29 cellular contexts compared by ENCODE assay signal in genomic region chr5:159322180-159322579, GRCh38.
"Had no signal": no experiment of that assay in that cellular context is flagged by ENCODE, and none has a peak within 500 bp of the region (broad histone marks: within the 10 kb centered on the region; RNA-seq: fewer than 3 reads in every experiment).

No MANE protein-coding gene starts in this region.

- H3K9me3 ChIP-seq: adrenal gland, body of pancreas, breast epithelium, colonic mucosa, Peyer's patch had no signal

- ATAC-seq: activated CD8-positive, alpha-beta T cell treated with anti-CD3 and anti-CD28 coated beads for 36 hours; activated naive CD4-positive, alpha-beta T cell treated with anti-CD3 and anti-CD28 coated beads, Interleukin-2, amount 50 U/mL, for 72 hours; activated T-cell treated with anti-CD3 and anti-CD28 coated beads, Interleukin-2, amount 50 U/mL, for 72 hours; activated T-helper 17 cell treated with anti-CD3 and anti-CD28 coated beads, Interleukin-2, amount 50 U/mL, for 72 hours; body of pancreas; PC-3 had no signal

- H3K27ac ChIP-seq: adrenal gland, body of pancreas, breast epithelium, colonic mucosa, Peyer's patch, RWPE1, WERI-Rb-1 had no signal

- DNase-seq: activated CD4-positive, alpha-beta T cell treated with anti-CD3 and anti-CD28 coated beads for 1 hour; activated CD4-positive, alpha-beta T cell treated with anti-CD3 and anti-CD28 coated beads, Interleukin-2, amount 10 ng/mL, durations not matched to agents 24 days and 14 days; activated CD4-positive, alpha-beta T cell treated with anti-CD3 and anti-CD28 coated beads, Interleukin-2, amount 50 U/mL, for 4 hours; activated CD4-positive, CD25-positive, alpha-beta regulatory T cell; activated CD8-positive, alpha-beta T cell treated with anti-CD3 and anti-CD28 coated beads for 36 hours; activated effector memory CD4-positive, alpha-beta T cell treated with anti-CD3 and anti-CD28 coated beads, Interleukin-2, amount 50 U/mL, for 16 hours; activated naive CD4-positive, alpha-beta T cell; activated T-cell treated with anti-CD3 and anti-CD28 coated beads, Interleukin-2, amount 50 U/mL, for 1 hour; activated T-cell treated with anti-CD3 and anti-CD28 coated beads, Interleukin-2, amount 50 U/mL, for 72 hours; adrenal gland; body of pancreas; colonic mucosa; MM.1S; MV-4-11; NCI-H1092; NCI-H1436 treated with DMSO at 0.1 percent for 48 hours; NCI-H1694 treated with DMSO at 0.1 percent for 48 hours; NCI-H2029; NCI-H345; NCI-H524 treated with DMSO at 0.1 percent for 48 hours; PC-3; Peyer's patch; Right ventricle myocardium superior; T1000; WERI-Rb-1 had no signal

- H3K36me3 ChIP-seq: adrenal gland, breast epithelium, colonic mucosa, Peyer's patch, WERI-Rb-1 had no signal

- H3K4me3 ChIP-seq: adrenal gland, body of pancreas, breast epithelium, colonic mucosa, Peyer's patch had no signal

- H3K4me1 ChIP-seq: adrenal gland, body of pancreas, breast epithelium, colonic mucosa, Peyer's patch had no signal

- H3K27me3 ChIP-seq: adrenal gland, body of pancreas, colonic mucosa, Peyer's patch had no signal
